ENCODE assay signal across 8 cellular contexts in genomic region chr20:1730981-1731711, GRCh38.
A peak's percentile ranks its signal among the peaks of the same experiment; 100 is the strongest.
DNase-seq lines count a peak whose midpoint lies in the region; ATAC-seq and TF ChIP-seq lines count a peak whose summit lies in the region.
"Not testable (repeated sequence)": the region's sequence is repeated elsewhere in the genome, so short reads cannot be mapped to it uniquely, and the experiment has no call there.

No MANE protein-coding gene starts in this region.

- H3K79me2 ChIP-seq in MM.1S (ENCODE audit: low read length): not testable (repeated sequence)

- peak overlapping the region; percentile 63; the same call in 1 of the 2 replicates for H3K4me2 ChIP-seq in MM.1S (ENCODE audit: low read depth, low read length)

- not testable (repeated sequence) for TF ChIP-seq CTCF in MM.1S (IDR thresholded peaks at IDR 0.05; ENCODE audit: low read length)

- H3K4me3 Mint-ChIP-seq in CD4-positive, alpha-beta memory T cell: peak overlapping the region; percentile 70 to 83 (median 80)
- not testable (repeated sequence) for H3K4me3 Mint-ChIP-seq in T-helper 17 cell
- peak overlapping the region; percentile 16 for H3K4me3 Mint-ChIP-seq in activated naive CD4-positive, alpha-beta T cell treated with anti-CD3 and anti-CD28 coated beads, Interleukin-2, amount 10 ng/mL, durations not matched to agents 7 days and 5 days
- H3K4me3 Mint-ChIP-seq in naive thymus-derived CD4-positive, alpha-beta T cell: peak overlapping the region in 9 of 10 donors; percentile 68 to 80 (median 77)

- peaks cover 33% of the 10 kb centered on the region for H3K4me1 ChIP-seq in CD4-positive, alpha-beta memory T cell (ENCODE audit: insufficient read depth, low read length)
- peaks cover 32% of the 10 kb centered on the region for H3K4me1 ChIP-seq in MM.1S (ENCODE audit: low read length)
- H3K4me1 ChIP-seq in effector memory CD4-positive, alpha-beta T cell (ENCODE audit: control insufficient read depth, insufficient read depth, low read length, poor library complexity, severe bottlenecking): not testable (repeated sequence)
- peaks cover 0 to 29% of the 10 kb centered on the region in 2 donors for H3K4me1 ChIP-seq in naive thymus-derived CD4-positive, alpha-beta T cell (ENCODE audit: control insufficient read depth in 2 of 2, insufficient read depth in 2 of 2, low read length in 2 of 2)

- intact Hi-C loops in CD4-positive, alpha-beta memory T cell (cut with micrococcal nuclease): loop anchor here (5.0 kb wide), 2 partner anchors 44 to 74 kb away; partner anchors contain the start of gene SIRPG
- intact Hi-C loops in naive thymus-derived CD4-positive, alpha-beta T cell (cut with micrococcal nuclease): loop anchor here (1.0 to 5.0 kb wide), 5 partner anchors 44 to 174 kb away; partner anchors contain the start of genes SIRPG (in 2 of the 2) and SIRPD (in 1 of the 2)

- ATAC-seq in T-helper 17 cell; naive thymus-derived CD4-positive, alpha-beta T cell: not testable (repeated sequence)

- not testable (repeated sequence) for H3K36me3 Mint-ChIP-seq in CD4-positive, alpha-beta memory T cell; T-helper 17 cell (ENCODE audit: low read depth); activated naive CD4-positive, alpha-beta T cell treated with anti-CD3 and anti-CD28 coated beads, Interleukin-2, amount 10 ng/mL, durations not matched to agents 7 days and 5 days; naive thymus-derived CD4-positive, alpha-beta T cell

- CTCF ChIA-PET in CD4-positive, alpha-beta memory T cell (lab: Charles Lee; ENCODE audit: partially characterized antibody): interaction anchor here (1.1 to 2.0 kb wide), 4 partner anchors 174 to 227 kb away, joined by 3 to 9 read pairs (median 4); partner anchors contain the start of gene SIRPD
- CTCF ChIA-PET in activated naive CD4-positive, alpha-beta T cell treated with anti-CD3 and anti-CD28 coated beads, Interleukin-2, amount 10 ng/mL, durations not matched to agents 7 days and 5 days (lab: Charles Lee): interaction anchor here (1.0 to 5.5 kb wide), 3 partner anchors 46 to 221 kb away, joined by 3 to 41 read pairs (median 3); no protein-coding TSS in a partner anchor
- CTCF ChIA-PET in naive thymus-derived CD4-positive, alpha-beta T cell (lab: Charles Lee): interaction anchor here (0.7 to 1.6 kb wide), 8 partner anchors 34 to 227 kb away, joined by 3 to 6 read pairs (median 4); no protein-coding TSS in a partner anchor

- not testable (repeated sequence) for H4K20me1 ChIP-seq in MM.1S (ENCODE audit: insufficient read depth, low read length)

- POLR2A ChIA-PET in CD4-positive, alpha-beta memory T cell (lab: Charles Lee; ENCODE audit: partially characterized antibody): interaction anchor here (0.6 to 1.5 kb wide), 6 partner anchors 53 to 100 kb away, joined by 3 to 5 read pairs (median 3); no protein-coding TSS in a partner anchor
- POLR2A ChIA-PET in naive thymus-derived CD4-positive, alpha-beta T cell (lab: Charles Lee): interaction anchor here (0.6 to 2.7 kb wide), 10 partner anchors 9 to 222 kb away, joined by 3 to 9 read pairs (median 4); partner anchors contain the start of gene SIRPD

- H3K27ac Mint-ChIP-seq in CD4-positive, alpha-beta memory T cell: peak overlapping the region; percentile 75 to 92 (median 87)
- peak overlapping the region; percentile 6 for H3K27ac Mint-ChIP-seq in T-helper 17 cell
- H3K27ac Mint-ChIP-seq in activated naive CD4-positive, alpha-beta T cell treated with anti-CD3 and anti-CD28 coated beads, Interleukin-2, amount 10 ng/mL, durations not matched to agents 7 days and 5 days: peak overlapping the region; percentile 79
- peak overlapping the region in 3 of 9 donors; percentile 64 to 92 (median 90) for H3K27ac Mint-ChIP-seq in naive thymus-derived CD4-positive, alpha-beta T cell

- peaks cover 7 to 23% (median 13%) of the 10 kb centered on the region in 4 donors for H3K4me1 Mint-ChIP-seq in CD4-positive, alpha-beta memory T cell
- peaks cover 16% of the 10 kb centered on the region for H3K4me1 Mint-ChIP-seq in T-helper 17 cell
- peaks cover 39% of the 10 kb centered on the region for H3K4me1 Mint-ChIP-seq in activated naive CD4-positive, alpha-beta T cell treated with anti-CD3 and anti-CD28 coated beads, Interleukin-2, amount 10 ng/mL, durations not matched to agents 7 days and 5 days
- H3K4me1 Mint-ChIP-seq in naive thymus-derived CD4-positive, alpha-beta T cell: peaks cover 0 to 36% (median 9%) of the 10 kb centered on the region in 7 donors

- not testable (repeated sequence) for H3K9me3 Mint-ChIP-seq in CD4-positive, alpha-beta memory T cell; activated naive CD4-positive, alpha-beta T cell treated with anti-CD3 and anti-CD28 coated beads, Interleukin-2, amount 10 ng/mL, durations not matched to agents 7 days and 5 days; naive thymus-derived CD4-positive, alpha-beta T cell

- not testable (repeated sequence) for H2AFZ ChIP-seq in MM.1S (ENCODE audit: low read length)

- peak in 3 of 5 donors; percentile 11 to 19 (median 15) for DNase-seq in CD4-positive, alpha-beta memory T cell
- DNase-seq in MM.1S; T-helper 17 cell; effector memory CD4-positive, alpha-beta T cell: not testable (repeated sequence)
- DNase-seq in activated CD8-positive, alpha-beta memory T cell treated with anti-CD3 and anti-CD28 coated beads for 24 hours: peak; percentile 58
- peak; percentile 24 for DNase-seq in activated naive CD4-positive, alpha-beta T cell treated with anti-CD3 and anti-CD28 coated beads, Interleukin-2, amount 10 ng/mL, durations not matched to agents 7 days and 5 days
- DNase-seq in naive thymus-derived CD4-positive, alpha-beta T cell: peak in 6 of 9 donors; percentile 13 to 48 (median 30)
- DNase-seq in stimulated activated naive CD4-positive, alpha-beta T cell (lab: John Stamatoyannopoulos, UW): peak in 4 of 6 experiments; percentile 7 to 58 (median 28)

- H3K36me3 ChIP-seq in CD4-positive, alpha-beta memory T cell (ENCODE audit: insufficient read depth, low read length); MM.1S (replicated peaks; ENCODE audit: insufficient read depth, low read length); effector memory CD4-positive, alpha-beta T cell (ENCODE audit: control insufficient read depth, insufficient read depth, low read length); naive thymus-derived CD4-positive, alpha-beta T cell (ENCODE audit: control insufficient read depth in 2 of 3, insufficient read depth in 3 of 3, low read length in 3 of 3): not testable (repeated sequence)

- not testable (repeated sequence) for H3K9me2 ChIP-seq in MM.1S (replicated peaks; ENCODE audit: insufficient read depth, low read length)

- H3F3A ChIP-seq in MM.1S (ENCODE audit: insufficient read depth, low read length): peaks cover 13% of the 10 kb centered on the region

- H3K27ac ChIP-seq in CD4-positive, alpha-beta memory T cell (ENCODE audit: low read depth, low read length): peak overlapping the region; percentile 11
- not testable (repeated sequence) for H3K27ac ChIP-seq in MM.1S (ENCODE audit: low read length); effector memory CD4-positive, alpha-beta T cell (ENCODE audit: insufficient read depth, low read length, poor library complexity, severe bottlenecking)
- peak overlapping the region; percentile 66 for H3K27ac ChIP-seq in naive thymus-derived CD4-positive, alpha-beta T cell (ENCODE audit: low read depth, low read length)

- not testable (repeated sequence) for H3K9me3 ChIP-seq in CD4-positive, alpha-beta memory T cell (ENCODE audit: control insufficient read depth in 1 of 2, low read length in 2 of 2); MM.1S (replicated peaks; ENCODE audit: insufficient read depth, low read length); T-helper 17 cell (ENCODE audit: control insufficient read depth, low read length, poor library complexity, severe bottlenecking); effector memory CD4-positive, alpha-beta T cell (ENCODE audit: control insufficient read depth, low read length); naive thymus-derived CD4-positive, alpha-beta T cell (ENCODE audit: control insufficient read depth in 2 of 3, low read length in 3 of 3)

- H3K27me3 Mint-ChIP-seq in CD4-positive, alpha-beta memory T cell; T-helper 17 cell; activated naive CD4-positive, alpha-beta T cell treated with anti-CD3 and anti-CD28 coated beads, Interleukin-2, amount 10 ng/mL, durations not matched to agents 7 days and 5 days; naive thymus-derived CD4-positive, alpha-beta T cell: not testable (repeated sequence)

- not testable (repeated sequence) for H3K9ac ChIP-seq in MM.1S (ENCODE audit: low read length)

- H3K4me3 ChIP-seq in CD4-positive, alpha-beta memory T cell (ENCODE audit: low read length in 2 of 2); MM.1S (ENCODE audit: low read length): not testable (repeated sequence)
- H3K4me3 ChIP-seq in effector memory CD4-positive, alpha-beta T cell (ENCODE audit: insufficient read depth, low read depth, low read length, poor library complexity, severe bottlenecking): peak overlapping the region; percentile 15
- H3K4me3 ChIP-seq in naive thymus-derived CD4-positive, alpha-beta T cell (ENCODE audit: low read length): peak overlapping the region; percentile 26

- not testable (repeated sequence) for H3K27me3 ChIP-seq in CD4-positive, alpha-beta memory T cell (ENCODE audit: insufficient read depth, low read length); MM.1S (replicated peaks; ENCODE audit: insufficient read depth, low read length); effector memory CD4-positive, alpha-beta T cell (replicated peaks; ENCODE audit: control insufficient read depth, insufficient read depth, low read length, poor library complexity, severe bottlenecking); naive thymus-derived CD4-positive, alpha-beta T cell (ENCODE audit: control insufficient read depth in 2 of 2, insufficient read depth in 2 of 2, low read length in 2 of 2)
